8 cellular contexts compared by ENCODE assay signal in the genomic region with DNA sequence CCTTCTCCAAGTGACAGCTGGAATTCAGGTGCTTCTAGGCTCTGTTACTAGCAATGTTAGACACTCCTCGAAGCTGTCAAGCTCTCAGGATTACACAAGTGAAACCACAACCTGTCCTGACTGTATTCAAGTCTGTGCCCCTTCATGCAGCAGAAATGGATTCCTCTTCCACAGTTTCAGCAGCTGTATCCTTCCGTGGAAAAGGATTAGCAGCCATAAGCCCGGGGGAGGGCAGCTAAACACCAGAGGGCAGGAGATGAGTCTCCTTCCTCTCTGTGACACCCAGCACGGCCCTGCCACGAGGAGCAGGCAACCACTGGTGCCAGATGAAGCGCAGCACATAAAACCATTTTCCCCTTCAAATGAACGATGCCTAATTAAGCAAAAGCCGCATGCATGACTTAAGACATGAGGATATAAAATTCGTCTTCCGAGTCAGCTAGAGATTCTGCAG. TPM values are rescaled to one million over a fixed set of nuclear protein-coding genes. Genes with fewer than 3 reads are reported as not detected.
DNase-seq lines count a peak whose midpoint lies in the region; ATAC-seq lines count a peak whose summit lies in the region.

No MANE protein-coding gene starts in this region.

- DNase-seq in Caki2 (ENCODE audit: low read depth) (peak; percentile 50), KG1 (lab: John Stamatoyannopoulos, UW) (peak; percentile 86), anterior cingulate cortex (lab: John Stamatoyannopoulos, UW) (peak in 56 of 58 donors; percentile 12 to 78 (median 64)), hippocampal formation (lab: John Stamatoyannopoulos, UW) (peak; percentile 75 to 87), sciatic nerve (ENCODE audit: low spot score) (peak; percentile 74), HPDE6-E6E7 (ENCODE audit: extremely low spot score) (no peak), T1000 (lab: John Stamatoyannopoulos, UW) (no peak)

- H3K4me3 Mint-ChIP-seq in T-helper 1 cell treated with Interleukin-12 subunit alpha and Interleukin-12 subunit beta and Interleukin-4 antibody, amounts not matched to agents 30 μg/mL and 1 μg/mL, for 36 hours, result peak overlapping the region; percentile 84

- no peaks in the 10 kb centered on the region for H3K27me3 Mint-ChIP-seq in T-helper 1 cell treated with Interleukin-12 subunit alpha and Interleukin-12 subunit beta and Interleukin-4 antibody, amounts not matched to agents 30 μg/mL and 1 μg/mL, for 36 hours (ENCODE audit: low read depth)

- intact Hi-C loops in sciatic nerve (cut with DNase I), result loop anchor here (10.0 kb wide), 1 partner anchor 107 kb away; no protein-coding TSS in a partner anchor

- ATAC-seq in sciatic nerve, result peak; percentile 51

- peaks cover 55% of the 10 kb centered on the region for H3K4me1 Mint-ChIP-seq in T-helper 1 cell treated with Interleukin-12 subunit alpha and Interleukin-12 subunit beta and Interleukin-4 antibody, amounts not matched to agents 30 μg/mL and 1 μg/mL, for 36 hours (ENCODE audit: low read depth)

- H3K36me3 Mint-ChIP-seq in T-helper 1 cell treated with Interleukin-12 subunit alpha and Interleukin-12 subunit beta and Interleukin-4 antibody, amounts not matched to agents 30 μg/mL and 1 μg/mL, for 36 hours (ENCODE audit: low read depth), result peaks cover 19% of the 10 kb centered on the region

- peak overlapping the region; percentile 72 for H3K27ac Mint-ChIP-seq in T-helper 1 cell treated with Interleukin-12 subunit alpha and Interleukin-12 subunit beta and Interleukin-4 antibody, amounts not matched to agents 30 μg/mL and 1 μg/mL, for 36 hours

- H3K9me3 Mint-ChIP-seq in T-helper 1 cell treated with Interleukin-12 subunit alpha and Interleukin-12 subunit beta and Interleukin-4 antibody, amounts not matched to agents 30 μg/mL and 1 μg/mL, for 36 hours, result peaks cover 7% of the 10 kb centered on the region

- in situ Hi-C loops in Caki2 (cut with HindIII; ENCODE audit: low pct_unique_long_range_greater_than_20kb, low sequenced_read_pairs), result no loop called here

RNA-seq across cellular contexts. Expression of gene ST3GAL5, which starts 1.2 kb away (rescaled TPM):
- total RNA-seq in Caki2 (2014; rRNA removed; shearing (Covaris generic); ENCODE audit: low replicate concordance), result 17.5 and 19.2 TPM in 2 replicates
- 46.1 TPM for total RNA-seq in sciatic nerve

Comparison
In these comparisons a context has a peak if more than half of its experiments do, and no peak if none do; other contexts are left out.
1. DNase-seq: peak in Caki2 (single experiment), KG1 (single experiment), anterior cingulate cortex (56 of 58), hippocampal formation (2 of 2) and sciatic nerve (single experiment); none in HPDE6-E6E7 (single experiment) and T1000 (single experiment).